ENCODE assay signal across 8 cellular contexts in genomic region chr14:59254146-59254910, GRCh38.
DNase-seq lines count a peak whose midpoint lies in the region; ATAC-seq and TF ChIP-seq lines count a peak whose summit lies in the region.

No MANE protein-coding gene starts in this region.

- H3K4me2 ChIP-seq in parathyroid adenoma (ENCODE audit: low read length) = peak overlapping the region; percentile 39

- ATAC-seq in HG02678 (IDR thresholded peaks at IDR 0.05; ENCODE audit: unreplicated experiment) = no peak

- DNase-seq in EH (ENCODE audit: low read depth) (peak; percentile 98), NCI-H526 (lab: John Stamatoyannopoulos, UW) (peak; percentile 81 to 86), HuH-7.5 (ENCODE audit: low spot score) (no peak), LoVo (ENCODE audit: low spot score) (no peak), GM19238 (ENCODE audit: insufficient read length, low spot score) (no peak)

- peak; percentile 8 for TF ChIP-seq CTCF in parathyroid adenoma (IDR thresholded peaks at IDR 0.05)

- H3K9me3 ChIP-seq in esophagus (ENCODE audit: control insufficient read depth in 2 of 2, insufficient read depth in 1 of 2, low read depth in 1 of 2, low read length in 1 of 2) (no peaks in the 10 kb centered on the region), parathyroid adenoma (ENCODE audit: control insufficient read depth, low read length) (no peaks in the 10 kb centered on the region)

- no peak overlapping the region for H2AFZ ChIP-seq in parathyroid adenoma

- H3K4me1 ChIP-seq in esophagus (ENCODE audit: control insufficient read depth in 2 of 2, insufficient read depth in 2 of 2, low read length in 1 of 2) (peaks cover 5 to 10% of the 10 kb centered on the region in 2 donors), parathyroid adenoma (peaks cover 18% of the 10 kb centered on the region)

- H3K9ac ChIP-seq in parathyroid adenoma = no peak overlapping the region

- H3K4me3 ChIP-seq in esophagus (ENCODE audit: low read depth in 1 of 2, low read length in 2 of 2) (no peak overlapping the region), parathyroid adenoma (ENCODE audit: low read depth, low read length) (peak overlapping the region; percentile 8)

- H3K36me3 ChIP-seq in esophagus (ENCODE audit: control insufficient read depth in 2 of 2, insufficient read depth in 2 of 2, low read length in 1 of 2) (peaks cover 0 to 3% of the 10 kb centered on the region in 2 donors), parathyroid adenoma (ENCODE audit: control insufficient read depth, insufficient read depth, low read length) (no peaks in the 10 kb centered on the region)

- 26% methylated on average over 7 of the region's 7 CpGs for WGBS in esophagus, 2 donors

- H3K27me3 ChIP-seq in esophagus (ENCODE audit: control insufficient read depth in 1 of 2, insufficient read depth in 2 of 2, low read length in 2 of 2) (no peaks in the 10 kb centered on the region), parathyroid adenoma (ENCODE audit: control insufficient read depth, insufficient read depth, low read length) (no peaks in the 10 kb centered on the region)

- peaks cover 34% of the 10 kb centered on the region for H3K79me2 ChIP-seq in parathyroid adenoma

- peak overlapping the region; percentile 25 to 65 for H3K27ac ChIP-seq in esophagus (ENCODE audit: low read depth in 2 of 2, low read length in 1 of 2)
- H3K27ac ChIP-seq in parathyroid adenoma = peak overlapping the region; percentile 72

Comparison
In these comparisons a context has a peak if more than half of its experiments do, and no peak if none do; other contexts are left out.
1. DNase-seq: peak in EH (single experiment) and NCI-H526 (2 of 2); none in HuH-7.5 (single experiment), LoVo (single experiment) and GM19238 (single experiment).